Comparison of ENCODE assay signal across 20 cellular contexts in genomic region chr7:44647981-44648714, GRCh38.
"Had no signal": no experiment of that assay in that cellular context is flagged by ENCODE, and none has a peak within 500 bp of the region (broad histone marks: within the 10 kb centered on the region; RNA-seq: fewer than 3 reads in every experiment).

No MANE protein-coding gene starts in this region.

- H3K4me1 Mint-ChIP-seq: activated CD4-positive, alpha-beta T cell treated with anti-CD3 and anti-CD28 coated beads for 36 hours had no signal

- H3K4me1 ChIP-seq: pancreas had no signal

- H3K27me3 ChIP-seq: pancreas had no signal

- H3K9me3 Mint-ChIP-seq: activated CD8-positive, alpha-beta T cell treated with anti-CD3 and anti-CD28 coated beads for 36 hours; activated naive CD8-positive, alpha-beta T cell treated with anti-CD3 and anti-CD28 coated beads for 36 hours; activated T-cell treated with anti-CD3 and anti-CD28 coated beads, Interleukin-2, amount 50 U/mL, for 72 hours; brain; central memory CD8-positive, alpha-beta T cell; naive B cell; T-helper 1 cell treated with Interleukin-12 subunit alpha and Interleukin-12 subunit beta and Interleukin-4 antibody, amounts not matched to agents 30 μg/mL and 1 μg/mL, for 36 hours had no signal

- H3K27ac ChIP-seq: pancreas, WERI-Rb-1 had no signal

- ATAC-seq: activated CD4-positive, alpha-beta T cell treated with anti-CD3 and anti-CD28 coated beads for 36 hours; activated CD8-positive, alpha-beta T cell treated with anti-CD3 and anti-CD28 coated beads for 36 hours; activated T-cell treated with anti-CD3 and anti-CD28 coated beads, Interleukin-2, amount 50 U/mL, for 72 hours; pancreas had no signal

- H3K27me3 Mint-ChIP-seq: activated CD4-positive, alpha-beta T cell treated with anti-CD3 and anti-CD28 coated beads for 36 hours; activated CD8-positive, alpha-beta T cell treated with anti-CD3 and anti-CD28 coated beads for 36 hours; activated naive CD8-positive, alpha-beta T cell treated with anti-CD3 and anti-CD28 coated beads for 36 hours; central memory CD8-positive, alpha-beta T cell; naive B cell had no signal

- DNase-seq: activated CD4-positive, alpha-beta T cell treated with anti-CD3 and anti-CD28 coated beads for 36 hours; activated CD8-positive, alpha-beta T cell treated with anti-CD3 and anti-CD28 coated beads for 36 hours; activated naive CD8-positive, alpha-beta T cell treated with anti-CD3 and anti-CD28 coated beads for 36 hours; activated T-cell treated with anti-CD3 and anti-CD28 coated beads, Interleukin-2, amount 50 U/mL, for 72 hours; cortex of kidney; effector CD4-positive, alpha-beta T cell; foreskin fibroblast; glutamatergic neuron; naive B cell; pancreas; stimulated activated CD4-positive, alpha-beta T cell treated with anti-CD3 and anti-CD28 coated beads, Interleukin-15, amount 100 ng/mL, for 24 hours; stimulated activated CD4-positive, alpha-beta T cell treated with anti-CD3 and anti-CD28 coated beads, Interleukin-4, amount 100 ng/mL, for 1 hour; stimulated activated naive CD4-positive, alpha-beta T cell treated with Interleukin-2 at 50 U/mL for 16 hours; substantia nigra; trophoblast cell; WERI-Rb-1 had no signal

- H3K27ac Mint-ChIP-seq: activated CD4-positive, alpha-beta T cell treated with anti-CD3 and anti-CD28 coated beads for 36 hours; activated CD8-positive, alpha-beta T cell treated with anti-CD3 and anti-CD28 coated beads for 36 hours; activated naive CD8-positive, alpha-beta T cell treated with anti-CD3 and anti-CD28 coated beads for 36 hours; activated T-cell treated with anti-CD3 and anti-CD28 coated beads, Interleukin-2, amount 50 U/mL, for 72 hours; brain; T-helper 1 cell treated with Interleukin-12 subunit alpha and Interleukin-12 subunit beta and Interleukin-4 antibody, amounts not matched to agents 30 μg/mL and 1 μg/mL, for 36 hours had no signal

- H3K4me3 ChIP-seq: pancreas, skin epidermis had no signal

- H3K4me3 Mint-ChIP-seq: activated CD4-positive, alpha-beta T cell treated with anti-CD3 and anti-CD28 coated beads for 36 hours; activated CD8-positive, alpha-beta T cell treated with anti-CD3 and anti-CD28 coated beads for 36 hours; activated naive CD8-positive, alpha-beta T cell treated with anti-CD3 and anti-CD28 coated beads for 36 hours; activated T-cell treated with anti-CD3 and anti-CD28 coated beads, Interleukin-2, amount 50 U/mL, for 72 hours; brain; central memory CD8-positive, alpha-beta T cell; naive B cell; T-helper 1 cell treated with Interleukin-12 subunit alpha and Interleukin-12 subunit beta and Interleukin-4 antibody, amounts not matched to agents 30 μg/mL and 1 μg/mL, for 36 hours had no signal
